Comparison of ENCODE assay signal across 25 cellular contexts in the genomic region with DNA sequence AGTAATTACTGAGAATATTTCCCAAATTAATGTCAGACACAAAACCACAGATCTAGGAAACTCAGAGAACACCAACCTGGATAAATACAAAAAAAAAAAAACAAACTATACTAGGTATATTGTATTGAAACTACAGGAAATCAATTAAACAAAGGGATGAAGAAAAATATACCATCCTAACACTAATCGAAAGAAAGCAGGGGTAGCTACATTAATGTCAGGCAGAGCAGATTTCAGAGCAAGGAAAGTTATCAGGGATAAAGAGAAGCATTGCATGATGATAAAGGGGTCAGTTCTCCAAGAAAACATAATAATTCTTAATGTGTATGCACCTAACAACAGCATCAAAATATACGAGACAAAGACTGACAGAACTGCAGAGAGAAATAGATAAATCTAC.
"Had no signal": no experiment of that assay in that cellular context is flagged by ENCODE, and none has a peak within 500 bp of the region (broad histone marks: within the 10 kb centered on the region; RNA-seq: fewer than 3 reads in every experiment).

No MANE protein-coding gene starts in this region.

- H3K9me3 ChIP-seq: ovary, right lobe of liver, stomach, thoracic aorta, tibial artery, upper lobe of right lung had no signal

- H3K4me2 ChIP-seq: hepatocyte, smooth muscle cell had no signal

- H3K27me3 Mint-ChIP-seq: naive thymus-derived CD4-positive, alpha-beta T cell; natural killer cell treated with Interleukin-12 subunit alpha and Interleukin-12 subunit beta and Interleukin-15 and Interleukin-18, amount 100 ng/mL, for 72 hours; progenitor cell of endocrine pancreas; stimulated activated naive B cell treated with anti-CD40 and anti-IgM and Interleukin-4, amounts not matched to agents 10 μg/mL and 1 μg/mL and 100 μg/mL, for 72 hours had no signal

- H3K27me3 ChIP-seq: hepatocyte, ovary, right atrium auricular region, right lobe of liver, stomach, tibial artery, upper lobe of right lung had no signal

- H3K27ac Mint-ChIP-seq: mesothelial cell of epicardium; stimulated activated naive B cell treated with anti-CD40 and anti-IgM and Interleukin-4, amounts not matched to agents 10 μg/mL and 1 μg/mL and 100 μg/mL, for 72 hours had no signal

- H3K4me3 ChIP-seq: hepatocyte, left ventricle myocardium inferior, lung, ovary, right atrium auricular region, right lobe of liver, smooth muscle cell, stomach, thoracic aorta, tibial artery, upper lobe of right lung had no signal

- ATAC-seq: naive thymus-derived CD4-positive, alpha-beta T cell; natural killer cell treated with Interleukin-12 subunit alpha and Interleukin-12 subunit beta and Interleukin-15 and Interleukin-18, amount 100 ng/mL, for 72 hours; right lobe of liver; stimulated activated naive B cell treated with anti-CD40 and anti-IgM and Interleukin-4, amounts not matched to agents 10 μg/mL and 1 μg/mL and 100 μg/mL, for 72 hours; stimulated activated naive CD8-positive, alpha-beta T cell treated with anti-CD3 and anti-CD28 coated beads, Interleukin-15, Interleukin-2, amounts not matched to agents 100 U/mL and 50 U/mL, for 24 hours; upper lobe of right lung had no signal

- H3K4me1 ChIP-seq: left ventricle myocardium inferior, right atrium auricular region, right lobe of liver, stomach, upper lobe of right lung had no signal

- H3K27ac ChIP-seq: hepatocyte, left ventricle myocardium inferior, ovary, right atrium auricular region, right lobe of liver, stomach, thoracic aorta, tibial artery, upper lobe of right lung had no signal

- FAIRE-seq: urothelium cell line had no signal

- H3K4me1 Mint-ChIP-seq: mesothelial cell of epicardium had no signal

- DNase-seq: islet precursor cell; left ventricle myocardium inferior; mesendoderm; naive thymus-derived CD4-positive, alpha-beta T cell; ovary; right lobe of liver; stimulated activated CD4-positive, alpha-beta T cell treated with anti-CD3 and anti-CD28 coated beads, Interleukin-1b, Interleukin-23, amount 100 ng/mL, for 48 hours; stimulated activated CD4-positive, alpha-beta T cell treated with anti-CD3 and anti-CD28 coated beads, Interleukin-2, amount 100 ng/mL, for 48 hours; stimulated activated CD4-positive, alpha-beta T cell treated with anti-CD3 and anti-CD28 coated beads, Interleukin-4, amount 100 ng/mL, for 4 hours; stimulated activated CD8-positive, alpha-beta memory T cell treated with anti-CD3 and anti-CD28 coated beads, Interleukin-4, amount 100 ng/mL, for 48 hours; stimulated activated naive B cell treated with anti-CD40 and anti-IgM and Interleukin-4, amounts not matched to agents 10 μg/mL and 1 μg/mL and 100 μg/mL, for 72 hours; stimulated activated naive CD8-positive, alpha-beta T cell treated with anti-CD3 and anti-CD28 coated beads, Interleukin-15, Interleukin-2, amounts not matched to agents 100 U/mL and 50 U/mL, for 24 hours; stomach; trophoblast cell; upper lobe of right lung had no signal

- H3K4me3 Mint-ChIP-seq: mesothelial cell of epicardium; naive thymus-derived CD4-positive, alpha-beta T cell; natural killer cell treated with Interleukin-12 subunit alpha and Interleukin-12 subunit beta and Interleukin-15 and Interleukin-18, amount 100 ng/mL, for 72 hours; stimulated activated naive B cell treated with anti-CD40 and anti-IgM and Interleukin-4, amounts not matched to agents 10 μg/mL and 1 μg/mL and 100 μg/mL, for 72 hours had no signal

- H2AFZ ChIP-seq: hepatocyte had no signal

- H3K36me3 ChIP-seq: left ventricle myocardium inferior, ovary, right atrium auricular region, right lobe of liver, stomach, thoracic aorta, tibial artery, upper lobe of right lung had no signal

- H3K79me2 ChIP-seq: hepatocyte had no signal
